11 cellular contexts compared by ENCODE assay signal in genomic region chr11:46642627-46643335, GRCh38.
"Had no signal": no experiment of that assay in that cellular context is flagged by ENCODE, and none has a peak within 500 bp of the region (broad histone marks: within the 10 kb centered on the region; RNA-seq: fewer than 3 reads in every experiment).

No MANE protein-coding gene starts in this region.

- DNase-seq: activated CD4-positive, alpha-beta T cell treated with anti-CD3 and anti-CD28 coated beads, Interleukin-2, amount 50 U/mL, for 4 hours; activated naive CD4-positive, alpha-beta T cell treated with anti-CD3 and anti-CD28 coated beads, Interleukin-2, amount 50 U/mL, for 16 hours; brain microvascular endothelial cell; cerebellar nuclear complex; nephron progenitor cell; sigmoid colon; stimulated activated CD4-positive, alpha-beta T cell treated with anti-CD3 and anti-CD28 coated beads, Interleukin-2, amount 100 ng/mL, for 24 hours; stimulated activated naive CD8-positive, alpha-beta T cell treated with anti-CD3 and anti-CD28 coated beads, Interleukin-15, Interleukin-2, amounts not matched to agents 100 U/mL and 50 U/mL, for 24 hours had no signal

- H3K4me3 ChIP-seq: sigmoid colon, thoracic aorta had no signal

- H3K4me1 Mint-ChIP-seq: nephron progenitor cell had no signal

- ATAC-seq: activated CD4-positive, CD25-positive, alpha-beta regulatory T cell treated with anti-CD3 and anti-CD28 coated beads, Interleukin-2, amount 50 U/mL, for 24 hours; esophagus mucosa; stimulated activated naive CD8-positive, alpha-beta T cell treated with anti-CD3 and anti-CD28 coated beads, Interleukin-15, Interleukin-2, amounts not matched to agents 100 U/mL and 50 U/mL, for 24 hours had no signal

- H3K4me3 Mint-ChIP-seq: nephron progenitor cell had no signal

- H3K27me3 ChIP-seq: brain microvascular endothelial cell, sigmoid colon had no signal

- H3K27ac ChIP-seq: brain microvascular endothelial cell, sigmoid colon, thoracic aorta had no signal

- H3K9me3 Mint-ChIP-seq: nephron progenitor cell had no signal

- H3K27ac Mint-ChIP-seq: nephron progenitor cell had no signal
